8 cellular contexts compared by ENCODE assay signal in the genomic region with DNA sequence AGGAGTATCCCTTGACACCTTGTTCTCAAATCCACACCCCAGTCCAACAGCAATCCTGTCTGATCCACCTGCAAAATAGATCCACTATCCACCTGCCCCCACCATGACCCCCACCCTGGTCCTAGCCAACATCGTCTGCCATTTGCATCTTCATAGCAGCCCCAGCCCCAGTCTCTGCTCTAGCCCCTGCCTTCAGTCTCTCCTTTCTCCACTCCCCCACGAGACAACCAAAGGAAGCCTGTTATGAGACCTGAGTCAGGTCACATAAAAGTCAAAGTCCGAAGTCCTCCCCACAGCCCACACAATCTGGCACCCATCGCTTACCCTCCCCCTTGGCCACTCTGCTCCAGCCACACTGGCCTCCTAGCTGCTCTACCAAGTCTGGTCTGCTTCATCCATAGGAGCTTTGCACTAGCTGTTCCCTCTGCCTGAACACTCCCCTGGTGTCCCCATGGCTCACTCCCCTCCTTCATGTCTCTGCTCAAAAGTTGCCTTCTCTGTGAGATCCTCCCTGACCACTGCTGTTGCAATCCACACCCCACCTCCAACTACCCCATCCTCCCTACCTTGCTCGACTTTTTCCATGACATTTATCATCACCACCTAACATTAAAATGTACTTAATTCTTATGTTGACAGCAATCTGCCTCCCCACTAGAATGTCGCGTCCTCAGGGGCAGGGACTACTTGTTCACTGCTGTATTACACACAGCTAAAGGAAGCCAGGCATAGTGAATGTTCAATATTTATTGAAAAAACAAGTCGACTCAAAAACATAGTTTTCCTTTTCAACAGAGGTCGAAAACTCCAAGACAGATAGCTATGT. TPM values are rescaled to one million over a fixed set of nuclear protein-coding genes. Genes with fewer than 3 reads are reported as not detected.
DNase-seq lines count a peak whose midpoint lies in the region; ATAC-seq and TF ChIP-seq lines count a peak whose summit lies in the region.

No MANE protein-coding gene starts in this region.

- no peaks in the 10 kb centered on the region for H3K27me3 ChIP-seq in endocrine pancreas (ENCODE audit: control insufficient read depth, insufficient read depth, low read length)

- peak overlapping the region; percentile 74 for H3K4me3 ChIP-seq in SK-N-MC
- H3K4me3 ChIP-seq in endocrine pancreas (ENCODE audit: control insufficient read depth, insufficient read depth, low read length): peak overlapping the region; percentile 64

- peaks cover 0 to 5% (median 0%) of the 10 kb centered on the region in 9 donors for H3K9me3 Mint-ChIP-seq in naive thymus-derived CD8-positive, alpha-beta T cell

- H3K36me3 Mint-ChIP-seq in naive thymus-derived CD8-positive, alpha-beta T cell: peaks cover 6 to 23% (median 21%) of the 10 kb centered on the region in 3 donors

- TF ChIP-seq CTCF in GM20000 (IDR thresholded peaks at IDR 0.05; ENCODE audit: extremely low read depth, missing control alignments): no peak

- no peak overlapping the region for H3K27ac ChIP-seq in SK-N-MC

- H3K4me1 ChIP-seq in endocrine pancreas (ENCODE audit: control insufficient read depth, insufficient read depth, low read length): no peaks in the 10 kb centered on the region

- H3K4me3 Mint-ChIP-seq in naive thymus-derived CD8-positive, alpha-beta T cell: peak overlapping the region; percentile 79 to 98 (median 89)

- ATAC-seq in naive thymus-derived CD8-positive, alpha-beta T cell: no peak

- H3K27me3 Mint-ChIP-seq in naive thymus-derived CD8-positive, alpha-beta T cell: peaks cover 0 to 6% (median 0%) of the 10 kb centered on the region in 5 donors

- peak overlapping the region; percentile 93 to 100 (median 98) for H3K27ac Mint-ChIP-seq in naive thymus-derived CD8-positive, alpha-beta T cell

- peak overlapping the region; percentile 10 for H3K9ac ChIP-seq in SK-N-MC (ENCODE audit: insufficient read length)
- H3K9ac ChIP-seq in endocrine pancreas (ENCODE audit: control insufficient read depth, insufficient read depth, low read length): peak overlapping the region; percentile 89

- DNase-seq in GM20000 (ENCODE audit: low spot score): peak; percentile 63
- no peak for DNase-seq in SK-N-MC (ENCODE audit: low read depth, low spot score)
- DNase-seq in naive thymus-derived CD8-positive, alpha-beta T cell: peak in 1 of 10 donors; percentile 27
- no peak for DNase-seq in NCI-H446 (lab: John Stamatoyannopoulos, UW)
- no peak for DNase-seq in T-helper 9 cell
- no peak for DNase-seq in hepatic stellate cell (ENCODE audit: low spot score)
- no peak for DNase-seq in NCI-H187 (lab: John Stamatoyannopoulos, UW)

- peaks cover 8% of the 10 kb centered on the region for H3K36me3 ChIP-seq in SK-N-MC (ENCODE audit: insufficient read depth, low read length)
- peaks cover 3% of the 10 kb centered on the region for H3K36me3 ChIP-seq in endocrine pancreas (ENCODE audit: control insufficient read depth, insufficient read depth, low read length)

- H3K9me3 ChIP-seq in SK-N-MC (ENCODE audit: low read depth, low read length) (no peaks in the 10 kb centered on the region), endocrine pancreas (ENCODE audit: control insufficient read depth, low read length) (no peaks in the 10 kb centered on the region)

- peaks cover 40 to 66% (median 42%) of the 10 kb centered on the region in 4 donors for H3K4me1 Mint-ChIP-seq in naive thymus-derived CD8-positive, alpha-beta T cell

- POLR2A ChIA-PET in naive thymus-derived CD8-positive, alpha-beta T cell (lab: Charles Lee): interaction anchor here (0.9 to 7.2 kb wide), 10 partner anchors 11 to 121 kb away, joined by 3 to 258 read pairs (median 9); partner anchors contain the start of genes EID2B, GMFG, MED29 and PAF1

RNA-seq across cellular contexts. Expression of gene PLEKHG2, which starts 1.2 kb away (rescaled TPM):
- 10 to 100 TPM; 14.3 to 23.8 TPM for total RNA-seq in naive thymus-derived CD8-positive, alpha-beta T cell
- polyA plus RNA-seq in naive thymus-derived CD8-positive, alpha-beta T cell: 1 to 10 TPM; 4.2 to 5.0 (median 4.8) TPM

RNA-seq across cellular contexts. Expression of gene ZFP36, which starts 4.6 kb away (rescaled TPM):
- total RNA-seq in naive thymus-derived CD8-positive, alpha-beta T cell: 100 to 1,000 TPM; 184 to 188 TPM
- polyA plus RNA-seq in naive thymus-derived CD8-positive, alpha-beta T cell: 100 to 1,000 TPM in 2 of 3 donors, 10 to 100 TPM in 1; 70.4 to 137 (median 109) TPM

RNA-seq across cellular contexts. Expression of gene MED29, which starts 20.0 kb away (rescaled TPM):
- 10 to 100 TPM; 53.8 to 59.0 TPM for total RNA-seq in naive thymus-derived CD8-positive, alpha-beta T cell
- polyA plus RNA-seq in naive thymus-derived CD8-positive, alpha-beta T cell: 10 to 100 TPM; 48.1 to 71.4 (median 59.6) TPM

RNA-seq across cellular contexts. Expression of gene PAF1, which starts 20.3 kb away (rescaled TPM):
- total RNA-seq in naive thymus-derived CD8-positive, alpha-beta T cell: 10 to 100 TPM; 44.4 to 47.4 TPM
- 10 to 100 TPM; 30.7 to 53.0 (median 43.8) TPM for polyA plus RNA-seq in naive thymus-derived CD8-positive, alpha-beta T cell

RNA-seq across cellular contexts. Expression of gene RPS16, which starts 24.5 kb away (rescaled TPM):
- total RNA-seq in naive thymus-derived CD8-positive, alpha-beta T cell: 1,000 to 10,000 TPM; 3,730 to 3,760 TPM
- polyA plus RNA-seq in naive thymus-derived CD8-positive, alpha-beta T cell: 1,000 to 10,000 TPM; 2,588 to 2,812 (median 2,742) TPM
